Comparison of ENCODE assay signal across 27 cellular contexts in the genomic region with DNA sequence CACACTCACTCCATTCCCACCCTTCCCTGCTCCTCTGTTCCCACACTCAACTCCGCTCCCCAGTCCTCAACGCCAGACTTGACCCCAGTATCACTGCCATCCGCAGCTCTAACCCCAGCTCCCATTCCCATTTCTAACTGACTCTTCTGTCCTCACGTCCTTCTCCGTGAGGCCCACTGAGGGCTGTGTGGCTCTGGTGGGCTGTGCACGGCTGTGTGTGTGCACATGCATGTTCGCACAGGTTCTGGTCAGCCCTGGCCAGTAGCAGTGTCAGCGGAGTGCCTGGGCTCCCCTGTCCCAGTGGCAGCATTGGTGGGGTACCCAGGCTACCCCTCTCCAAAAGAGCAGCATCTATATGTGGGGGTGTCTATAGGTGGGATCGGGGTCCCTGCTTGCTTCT. TPM values are rescaled to one million over a fixed set of nuclear protein-coding genes. Genes with fewer than 3 reads are reported as not detected.
"Had no signal": no experiment of that assay in that cellular context is flagged by ENCODE, and none has a peak within 500 bp of the region (broad histone marks: within the 10 kb centered on the region; RNA-seq: fewer than 3 reads in every experiment).

No MANE protein-coding gene starts in this region.

- DNase-seq: activated CD4-positive, alpha-beta T cell treated with anti-CD3 and anti-CD28 coated beads, Interleukin-2, amount 10 ng/mL, durations not matched to agents 7 days and 5 days; activated CD4-positive, CD25-positive, alpha-beta regulatory T cell treated with anti-CD3 and anti-CD28 coated beads, Interleukin-2, amount 50 U/mL, for 72 hours; activated CD8-positive, alpha-beta T cell treated with anti-CD3 and anti-CD28 coated beads for 36 hours; activated naive CD4-positive, alpha-beta T cell treated with Interleukin-2 at 50 U/mL for 16 hours; activated naive CD8-positive, alpha-beta T cell treated with anti-CD3 and anti-CD28 coated beads for 36 hours; activated T-cell treated with anti-CD3 and anti-CD28 coated beads, Interleukin-2, amount 50 U/mL, for 48 hours; central memory CD4-positive, alpha-beta T cell; effector memory CD4-positive, alpha-beta T cell; hippocampal formation; mesenchymal stem cell; mucosa of descending colon; sigmoid colon; stimulated activated CD4-positive, alpha-beta T cell treated with anti-CD3 and anti-CD28 coated beads, Interleukin-15, amount 100 ng/mL, for 24 hours; stimulated activated naive CD4-positive, alpha-beta T cell; thyroid gland had no signal

- H3K27me3 Mint-ChIP-seq: activated CD4-positive, alpha-beta T cell treated with anti-CD3 and anti-CD28 coated beads, Interleukin-2, amount 10 ng/mL, durations not matched to agents 7 days and 5 days; activated CD8-positive, alpha-beta T cell treated with anti-CD3 and anti-CD28 coated beads for 36 hours; activated naive CD8-positive, alpha-beta T cell treated with anti-CD3 and anti-CD28 coated beads for 36 hours had no signal

- H3K27ac Mint-ChIP-seq: activated CD4-positive, alpha-beta T cell treated with anti-CD3 and anti-CD28 coated beads, Interleukin-2, amount 10 ng/mL, durations not matched to agents 7 days and 5 days; activated CD8-positive, alpha-beta T cell treated with anti-CD3 and anti-CD28 coated beads for 36 hours; activated naive CD8-positive, alpha-beta T cell treated with anti-CD3 and anti-CD28 coated beads for 36 hours had no signal

- H3K9me3 Mint-ChIP-seq: activated CD4-positive, alpha-beta T cell treated with anti-CD3 and anti-CD28 coated beads, Interleukin-2, amount 10 ng/mL, durations not matched to agents 7 days and 5 days; activated CD8-positive, alpha-beta T cell treated with anti-CD3 and anti-CD28 coated beads for 36 hours; activated naive CD8-positive, alpha-beta T cell treated with anti-CD3 and anti-CD28 coated beads for 36 hours had no signal

- H3K4me3 Mint-ChIP-seq: activated CD4-positive, alpha-beta T cell treated with anti-CD3 and anti-CD28 coated beads, Interleukin-2, amount 10 ng/mL, durations not matched to agents 7 days and 5 days; activated CD8-positive, alpha-beta T cell treated with anti-CD3 and anti-CD28 coated beads for 36 hours; activated naive CD8-positive, alpha-beta T cell treated with anti-CD3 and anti-CD28 coated beads for 36 hours had no signal

- H3K36me3 Mint-ChIP-seq: activated naive CD8-positive, alpha-beta T cell treated with anti-CD3 and anti-CD28 coated beads for 36 hours had no signal

RNA-seq across cellular contexts. Expression of a gene that starts 16.7 kb away (rescaled TPM):
- total RNA-seq: activated CD4-positive, alpha-beta T cell treated with anti-CD3 and anti-CD28 coated beads, Interleukin-2, amount 10 ng/mL, durations not matched to agents 7 days and 5 days; activated CD8-positive, alpha-beta T cell treated with anti-CD3 and anti-CD28 coated beads for 36 hours; activated naive CD8-positive, alpha-beta T cell treated with anti-CD3 and anti-CD28 coated beads for 36 hours; astrocyte; dermis microvascular lymphatic vessel endothelial cell; endothelial cell of umbilical vein; esophagus mucosa; frontal cortex; lower leg skin; mucosa of descending colon; omental fat pad; sigmoid colon; smooth muscle cell; subcutaneous adipose tissue; T-helper 2 cell treated with Interferon-gamma antibody and Interleukin-4, amounts not matched to agents 100 ng/mL and 5 ng/mL, for 36 hours; thyroid gland; ureter had no signal
- polyA plus RNA-seq: endothelial cell of umbilical vein, neural cell, sigmoid colon, smooth muscle cell had no signal
